Comparison of ENCODE assay signal across 14 cellular contexts in the genomic region with DNA sequence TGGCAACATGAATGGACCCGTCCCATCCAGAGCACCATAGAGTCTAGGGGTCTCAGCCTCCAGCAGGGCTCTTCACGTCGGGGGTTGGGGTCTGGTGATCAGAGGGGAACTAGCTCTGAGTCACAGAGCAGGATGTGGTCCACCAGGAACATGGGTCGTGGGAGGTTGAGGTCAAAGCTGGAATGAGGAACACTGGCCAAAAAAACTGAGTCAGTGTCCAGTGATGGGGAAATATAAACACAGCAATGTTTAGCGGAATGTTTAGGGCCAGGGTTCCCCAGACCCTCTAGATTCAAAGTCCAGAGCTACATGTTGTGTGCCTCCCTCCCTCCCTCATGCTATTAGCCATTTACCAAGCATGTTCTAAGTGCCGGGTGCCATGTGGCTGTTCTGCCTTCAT.
DNase-seq lines count a peak whose midpoint lies in the region; ATAC-seq and TF ChIP-seq lines count a peak whose summit lies in the region.
"Had no signal": no experiment of that assay in that cellular context is flagged by ENCODE, and none has a peak within 500 bp of the region (broad histone marks: within the 10 kb centered on the region; RNA-seq: fewer than 3 reads in every experiment).

No MANE protein-coding gene starts in this region.

- no peaks in the 10 kb centered on the region for H3K27me3 ChIP-seq in kidney epithelial cell (ENCODE audit: control insufficient read depth, insufficient read depth, low read length)
- no peaks in the 10 kb centered on the region for H3K27me3 ChIP-seq in A673 (replicated peaks; ENCODE audit: insufficient read depth, low read depth, low read length, poor library complexity)
- no peaks in the 10 kb centered on the region for H3K27me3 ChIP-seq in SJCRH30

- DNase-seq in ACHN, result peak; percentile 90
- peak; percentile 43 for DNase-seq in HFF-Myc (ENCODE audit: extremely low read depth, low read depth)
- DNase-seq in choroid plexus epithelial cell (ENCODE audit: low read depth), result peak; percentile 81
- DNase-seq in kidney epithelial cell (ENCODE audit: low read depth), result peak; percentile 67
- no peak for DNase-seq in A673 (ENCODE audit: low spot score)
- no peak for DNase-seq in SJCRH30
- DNase-seq: activated B cell treated with CpG ODN at 0.5 μM for 24 hours; activated naive CD4-positive, alpha-beta T cell treated with anti-CD3 and anti-CD28 coated beads, Interleukin-2, amount 10 ng/mL, durations not matched to agents 7 days and 5 days; central memory CD4-positive, alpha-beta T cell; NCI-H1105; stomach had no signal

- H3K27ac ChIP-seq in A673 (ENCODE audit: low read depth, low read length, poor library complexity, severe bottlenecking), result no peak overlapping the region
- no peak overlapping the region for H3K27ac ChIP-seq in SJCRH30

- H3K9me3 ChIP-seq in A673 (ENCODE audit: low read depth, low read length, poor library complexity, severe bottlenecking) (no peaks in the 10 kb centered on the region), SJCRH30 (replicated peaks) (no peaks in the 10 kb centered on the region)
- H3K9me3 ChIP-seq: stomach had no signal

- intact Hi-C loops in A673 (cut with micrococcal nuclease; ENCODE audit: unreplicated experiment), result no loop called here

- ATAC-seq in GM21528 (IDR thresholded peaks at IDR 0.05; ENCODE audit: low FRiP score, unreplicated experiment) (no peak), GM21529 (IDR thresholded peaks at IDR 0.05; ENCODE audit: unreplicated experiment) (no peak)
- ATAC-seq: Panc1 had no signal

- H3K36me3 ChIP-seq in kidney epithelial cell (ENCODE audit: control insufficient read depth, insufficient read depth, low read length) (no peaks in the 10 kb centered on the region), A673 (ENCODE audit: insufficient read depth, low read length, poor library complexity, severe bottlenecking) (no peaks in the 10 kb centered on the region), SJCRH30 (no peaks in the 10 kb centered on the region)
- H3K36me3 ChIP-seq: stomach had no signal

- CTCF ChIA-PET in A673 (lab: Charles Lee), result no interaction called here

- BruUV-seq in A673 (replicated peaks; lab: Mats Ljungman, UMichigan), result no TSS peak

- TF ChIP-seq CTCF in HFF-Myc (IDR thresholded peaks at IDR 0.05; ENCODE audit: low read depth, low read length, missing control alignments) (no peak), choroid plexus epithelial cell (conservative IDR thresholded peaks at IDR 0.05; ENCODE audit: low read depth, low read length) (no peak), kidney epithelial cell (IDR thresholded peaks at IDR 0.05; ENCODE audit: insufficient read depth, low read length, poor library complexity, severe bottlenecking) (no peak), A673 (conservative IDR thresholded peaks at IDR 0.05; ENCODE audit: low read depth, low read length) (no peak)

- POLR2A ChIA-PET in A673 (lab: Charles Lee; ENCODE audit: low non-redundant PET), result no interaction called here

- in situ Hi-C loops in ACHN (cut with HindIII; ENCODE audit: low pct_ligation_motif_present, low pct_unique_long_range_greater_than_20kb, low sequenced_read_pairs), result no loop called here

- H3K4me1 ChIP-seq in A673 (ENCODE audit: insufficient read depth, low read length, poor library complexity, severe bottlenecking) (no peaks in the 10 kb centered on the region), SJCRH30 (no peaks in the 10 kb centered on the region)
- H3K4me1 ChIP-seq: stomach had no signal

- no peak overlapping the region for H3K4me3 ChIP-seq in HFF-Myc (replicated peaks; ENCODE audit: low read depth, low read length)
- no peak overlapping the region for H3K4me3 ChIP-seq in choroid plexus epithelial cell (ENCODE audit: low read depth, low read length)
- no peak overlapping the region for H3K4me3 ChIP-seq in kidney epithelial cell (ENCODE audit: low read depth, low read length)
- no peak overlapping the region for H3K4me3 ChIP-seq in A673 (ENCODE audit: low read depth, low read length, poor library complexity, severe bottlenecking)
- no peak overlapping the region for H3K4me3 ChIP-seq in SJCRH30
- H3K4me3 ChIP-seq: stomach had no signal

Comparison
In these comparisons a context has a peak if more than half of its experiments do, and no peak if none do; other contexts are left out.
1. DNase-seq: peak in ACHN (single experiment), HFF-Myc (single experiment), choroid plexus epithelial cell (single experiment) and kidney epithelial cell (single experiment); none in A673 (single experiment) and SJCRH30 (0 of 2).